8 cellular contexts compared by ENCODE assay signal in genomic region chr4:109998867-109999303, GRCh38.
DNase-seq lines count a peak whose midpoint lies in the region; ATAC-seq, FAIRE-seq and TF ChIP-seq lines count a peak whose summit lies in the region.

No MANE protein-coding gene starts in this region.

- WGBS in K562 (ENCODE audit: insufficient coverage, low coverage, missing lambda C conversion rate), result 0% methylated on average over 1 of the region's 1 CpG
- WGBS in testis, 2 donors, result 12 to 13% methylated on average over 1 of the region's 1 CpG

- peak; percentile 53 for ATAC-seq in GM18517 (IDR thresholded peaks at IDR 0.05; ENCODE audit: unreplicated experiment)
- ATAC-seq in HG03066 (IDR thresholded peaks at IDR 0.05; ENCODE audit: low read depth, unreplicated experiment), result peak; percentile 34
- ATAC-seq in K562, result peak; percentile 91
- ATAC-seq in GM21717 (IDR thresholded peaks at IDR 0.05; ENCODE audit: unreplicated experiment), result no peak

- H3K9ac ChIP-seq in K562 (ENCODE audit: insufficient read depth in 1 of 2, low read depth in 2 of 2, low read length in 2 of 2), result no peak overlapping the region
- no peak overlapping the region for H3K9ac ChIP-seq in keratinocyte (ENCODE audit: control insufficient read depth, extremely low read depth, insufficient read depth, low read length)

- TF ChIP-seq RAD21 in K562 (CRISPR knock-in tag; conservative IDR thresholded peaks at IDR 0.05 in 1 of 2, IDR thresholded peaks at IDR 0.05 in 1 of 2), result peak; percentile 83 to 85

- CTCF ChIA-PET in K562 (lab: Yijun Ruan, JAX; ENCODE audit: low intra/inter-chr PET ratio), result interaction anchor here (0.6 to 12.8 kb wide), 5 partner anchors 85 to 516 kb away, joined by 3 to 252 read pairs (median 4); no protein-coding TSS in a partner anchor

- intact Hi-C loops in K562 (cut with micrococcal nuclease), result loop anchor here (1.0 to 10.0 kb wide), 2 partner anchors 510 to 1636 kb away; no protein-coding TSS in a partner anchor
- intact Hi-C loops in testis (cut with DNase I; ENCODE audit: low total_unique reads), result loop anchor here (5.0 kb wide), 1 partner anchor 513 kb away; no protein-coding TSS in a partner anchor

- H3K4me1 ChIP-seq in K562 (replicated peaks in 1 of 2; ENCODE audit: control insufficient read depth in 2 of 2, insufficient read depth in 2 of 2, low read length in 2 of 2), result no peaks in the 10 kb centered on the region; a peak in 3 of 5 replicates
- H3K4me1 ChIP-seq in keratinocyte (ENCODE audit: control insufficient read depth, extremely low read depth, insufficient read depth, low read length), result peaks cover 5% of the 10 kb centered on the region
- no peaks in the 10 kb centered on the region for H3K4me1 ChIP-seq in testis

- H3K27ac ChIP-seq in K562 (ENCODE audit: extremely low read depth, low read depth, low read length), result no peak overlapping the region
- no peak overlapping the region for H3K27ac ChIP-seq in keratinocyte (ENCODE audit: control insufficient read depth, insufficient read depth, low read length)
- H3K27ac ChIP-seq in testis, result no peak overlapping the region

- no peak overlapping the region for H3K4me2 ChIP-seq in K562 (ENCODE audit: insufficient read depth, low read length)
- H3K4me2 ChIP-seq in keratinocyte (ENCODE audit: control insufficient read depth, extremely low read depth, insufficient read depth, low read depth, low read length), result no peak overlapping the region

- H4K20me1 ChIP-seq in K562 (replicated peaks; ENCODE audit: control insufficient read depth, insufficient read depth, low read length) (no peaks in the 10 kb centered on the region), keratinocyte (ENCODE audit: control insufficient read depth, extremely low read depth, insufficient read depth, low read length) (no peaks in the 10 kb centered on the region)

- dilution Hi-C loops in keratinocyte (cut with MboI; ENCODE audit: extremely low pct_ligation_motif_present, low sequenced_read_pairs), result loop anchor here (25.0 kb wide), 1 partner anchor 562 kb away; the partner anchor contains the start of gene SEC24B

- FAIRE-seq in K562 (lab: Jason Lieb, UNC) (peak; percentile 86), keratinocyte (lab: Jason Lieb, UNC) (peak; percentile 29)

- DNase-seq in Caki2 (ENCODE audit: low read depth) (peak; percentile 40), NCI-H345 treated with DMSO at 0.1 percent for 48 hours (lab: John Stamatoyannopoulos, UW; ENCODE audit: unreplicated experiment) (peak; percentile 19), K562 (ENCODE audit: extremely low read depth in 1 of 4, low spot score in 3 of 4) (peak; percentile 42 to 76 (median 50)), keratinocyte (ENCODE audit: low read depth, low spot score) (no peak), testis (no peak)

- TF ChIP-seq POLR2A in K562 (conservative IDR thresholded peaks at IDR 0.05) (no peak), testis (IDR thresholded peaks at IDR 0.05) (no peak)

- no peaks in the 10 kb centered on the region for H3K27me3 ChIP-seq in K562 (ENCODE audit: control insufficient read depth in 2 of 2, insufficient read depth in 2 of 2, low read length in 2 of 2)
- no peaks in the 10 kb centered on the region for H3K27me3 ChIP-seq in keratinocyte (ENCODE audit: control insufficient read depth, extremely low read depth, insufficient read depth, low read length)
- H3K27me3 ChIP-seq in testis, result no peaks in the 10 kb centered on the region

- peak; percentile 62 to 93 (median 88); a peak in 5 of 6 replicates for TF ChIP-seq CTCF in K562 (IDR thresholded peaks at IDR 0.05 in 2 of 3, conservative IDR thresholded peaks at IDR 0.05 in 1 of 3; ENCODE audit: insufficient read depth in 2 of 3, low read depth in 1 of 3, low read length in 3 of 3)
- peak; percentile 27 to 56 (median 45) for TF ChIP-seq CTCF in keratinocyte (optimal IDR thresholded peaks at IDR 0.05 in 1 of 3, IDR thresholded peaks at IDR 0.05 in 1 of 3, conservative IDR thresholded peaks at IDR 0.05 in 1 of 3; ENCODE audit: extremely low read depth in 1 of 3, insufficient read depth in 2 of 3, low read length in 3 of 3)
- peak; percentile 39 to 55 (median 52) for TF ChIP-seq CTCF in testis (IDR thresholded peaks at IDR 0.05)

- H3K36me3 ChIP-seq in K562 (ENCODE audit: control insufficient read depth, insufficient read depth, low read length) (no peaks in the 10 kb centered on the region), keratinocyte (ENCODE audit: control insufficient read depth in 2 of 2, extremely low read depth in 1 of 2, insufficient read depth in 2 of 2, low read length in 2 of 2) (no peaks in the 10 kb centered on the region), testis (ENCODE audit: low read depth, missing control alignments) (no peaks in the 10 kb centered on the region)

- H3K9me3 ChIP-seq in K562 (replicated peaks; ENCODE audit: control insufficient read depth, insufficient read depth, low read depth, low read length) (no peaks in the 10 kb centered on the region), keratinocyte (ENCODE audit: control insufficient read depth, low read depth, low read length) (no peaks in the 10 kb centered on the region), testis (no peaks in the 10 kb centered on the region)

- no peak for TF ChIP-seq EP300 in K562 (IDR thresholded peaks at IDR 0.05; ENCODE audit: low read length)

- H3K9me1 ChIP-seq in K562 (ENCODE audit: control insufficient read depth, insufficient read depth, low read length) (no peaks in the 10 kb centered on the region), keratinocyte (ENCODE audit: control insufficient read depth, extremely low read depth, insufficient read depth, low read length) (no peaks in the 10 kb centered on the region)

- in situ Hi-C loops in Caki2 (cut with HindIII; ENCODE audit: low pct_unique_long_range_greater_than_20kb, low sequenced_read_pairs) (no loop called here), K562 (cut with MboI) (loop anchor here (5.0 kb wide), 1 partner anchor 518 kb away; no protein-coding TSS in a partner anchor)

- POLR2A ChIA-PET in K562 (lab: Yijun Ruan, JAX), result interaction anchor here (1.1 kb wide), 1 partner anchor 362 kb away, joined by 5 read pairs; no protein-coding TSS in a partner anchor

- H3K79me2 ChIP-seq in K562 (ENCODE audit: control insufficient read depth, insufficient read depth, low read length), result no peaks in the 10 kb centered on the region
- H3K79me2 ChIP-seq in keratinocyte (ENCODE audit: control insufficient read depth, insufficient read depth, low read length), result no peaks in the 10 kb centered on the region

- no peak overlapping the region for H2AFZ ChIP-seq in K562 (ENCODE audit: low read depth, low read length)
- no peak overlapping the region for H2AFZ ChIP-seq in keratinocyte (ENCODE audit: control insufficient read depth, low read length)

- no TSS peak for BruUV-seq in K562 (replicated peaks; lab: Mats Ljungman, UMichigan)

- H3K4me3 ChIP-seq in K562, result no peak overlapping the region
- no peak overlapping the region for H3K4me3 ChIP-seq in keratinocyte (ENCODE audit: control insufficient read depth in 2 of 3, extremely low read depth in 1 of 3, insufficient read depth in 2 of 3, low read depth in 1 of 3, low read length in 3 of 3)
- no peak overlapping the region for H3K4me3 ChIP-seq in testis

TF ChIP-seq in K562, 482 proteins besides CTCF, POLR2A, EP300 and RAD21 (continues in another document):
- no peak for TF ChIP-seq CCNT2 (IDR thresholded peaks at IDR 0.05; ENCODE audit: borderline replicate concordance, extremely low read depth, insufficient read length, low read depth, low read length)
- no peak for TF ChIP-seq SAFB2 (IDR thresholded peaks at IDR 0.05; ENCODE audit: borderline replicate concordance, low read depth, low read length, severe bottlenecking)
- no peak for TF ChIP-seq RBM39 (optimal IDR thresholded peaks at IDR 0.05; ENCODE audit: low read depth, low read length)
- no peak for TF ChIP-seq SMARCC2 (IDR thresholded peaks at IDR 0.05; ENCODE audit: low read depth)
- no peak for TF ChIP-seq HLTF (IDR thresholded peaks at IDR 0.05)
- no peak for TF ChIP-seq ZNF224 (CRISPR knock-in tag; IDR thresholded peaks at IDR 0.05)
- 0 out of 2 replicates have a peak, but pooled peaks have one; percentile 17 for TF ChIP-seq PKNOX1 (IDR thresholded peaks at IDR 0.05)
- TF ChIP-seq DEAF1 (CRISPR knock-in tag; IDR thresholded peaks at IDR 0.05), result peak; percentile 78
- no peak for TF ChIP-seq ZNF274 (IDR thresholded peaks at IDR 0.05; ENCODE audit: borderline replicate concordance, low read depth, low read length)
- peak; percentile 75 for TF ChIP-seq SMC3 (conservative IDR thresholded peaks at IDR 0.05; ENCODE audit: insufficient read depth, low read depth, low read length)
- no peak for TF ChIP-seq ESRRA (IDR thresholded peaks at IDR 0.05; ENCODE audit: borderline replicate concordance, low read depth)

Comparison
In these comparisons a context has a peak if more than half of its experiments do, and no peak if none do; other contexts are left out.
1. DNase-seq: peak in Caki2 (single experiment), NCI-H345 treated with DMSO at 0.1 percent for 48 hours (single experiment) and K562 (4 of 4); none in keratinocyte (single experiment) and testis (single experiment).
2. Peak in every context shown above with its lines, with median percentiles within 50 percentile points of each other: CTCF ChIP-seq.